Comparison of ENCODE assay signal across 8 cellular contexts in the genomic region with DNA sequence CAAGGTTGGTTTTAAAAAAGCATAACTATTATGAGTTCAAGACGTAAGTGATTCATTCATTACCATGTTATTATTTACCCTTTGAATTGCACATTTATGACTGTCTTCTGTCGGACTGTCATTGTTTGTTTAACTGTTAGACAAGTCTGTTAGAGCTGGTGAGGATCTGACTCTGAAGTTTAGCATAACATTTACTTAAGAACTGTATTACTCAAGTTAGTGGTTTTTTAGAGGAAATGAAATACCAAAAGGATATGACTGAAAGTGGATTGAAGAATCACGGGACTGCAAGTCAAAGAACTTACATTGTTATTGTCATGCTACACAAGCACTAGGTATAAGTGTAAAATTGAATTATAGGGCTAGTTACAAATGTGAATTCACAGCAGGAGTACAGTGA. TPM values are rescaled to one million over a fixed set of nuclear protein-coding genes. Genes with fewer than 3 reads are reported as not detected.
DNase-seq lines count a peak whose midpoint lies in the region; ATAC-seq and TF ChIP-seq lines count a peak whose summit lies in the region.

No MANE protein-coding gene starts in this region.

- H3K4me1 ChIP-seq in BLaER1 treated with 17β-estradiol and CSF1 and Interleukin-3, amounts not matched to agents 10 nM and 100 nM: peaks cover 54 to 77% (median 66%) of the 10 kb centered on the region in 10 experiments
- peaks cover 25 to 30% of the 10 kb centered on the region in 2 donors for H3K4me1 ChIP-seq in naive thymus-derived CD4-positive, alpha-beta T cell (ENCODE audit: control insufficient read depth in 2 of 2, insufficient read depth in 2 of 2, low read length in 2 of 2)

- no peaks in the 10 kb centered on the region for H3K27me3 ChIP-seq in BLaER1 treated with 17β-estradiol and CSF1 and Interleukin-3, amounts not matched to agents 10 nM and 100 nM
- no peaks in the 10 kb centered on the region for H3K27me3 ChIP-seq in naive thymus-derived CD4-positive, alpha-beta T cell (ENCODE audit: control insufficient read depth in 2 of 2, insufficient read depth in 2 of 2, low read length in 2 of 2)
- peaks cover 9% of the 10 kb centered on the region for H3K27me3 ChIP-seq in H7 (ENCODE audit: control insufficient read depth, insufficient read depth, low read length)

- H3K9me3 Mint-ChIP-seq in activated naive CD8-positive, alpha-beta T cell treated with anti-CD3 and anti-CD28 coated beads, Interleukin-2, amount 50 U/mL, for 24 hours: no peaks in the 10 kb centered on the region
- H3K9me3 Mint-ChIP-seq in naive thymus-derived CD4-positive, alpha-beta T cell: no peaks in the 10 kb centered on the region

- POLR2A ChIA-PET in naive thymus-derived CD4-positive, alpha-beta T cell (lab: Charles Lee): interaction anchor here (0.7 to 4.4 kb wide), 10 partner anchors 10 to 508 kb away, joined by 3 to 25 read pairs (median 6); partner anchors contain the start of gene ZNF32

- H3K9ac ChIP-seq in BLaER1 treated with 17β-estradiol and CSF1 and Interleukin-3, amounts not matched to agents 10 nM and 100 nM: peak overlapping the region; percentile 95 to 99 (median 98); a peak in 21 of 22 replicates

- peaks cover 0 to 16% (median 2%) of the 10 kb centered on the region in 11 experiments; a peak in 9 of 22 replicates for H3K36me3 ChIP-seq in BLaER1 treated with 17β-estradiol and CSF1 and Interleukin-3, amounts not matched to agents 10 nM and 100 nM
- peaks cover 0 to 3% (median 0%) of the 10 kb centered on the region in 3 experiments for H3K36me3 ChIP-seq in naive thymus-derived CD4-positive, alpha-beta T cell (ENCODE audit: control insufficient read depth in 2 of 3, insufficient read depth in 3 of 3, low read length in 3 of 3)
- H3K36me3 ChIP-seq in H7 (replicated peaks; ENCODE audit: control insufficient read depth, insufficient read depth, low read length): no peaks in the 10 kb centered on the region

- CTCF ChIA-PET in naive thymus-derived CD4-positive, alpha-beta T cell (lab: Charles Lee): interaction anchor here (0.8 to 0.9 kb wide), 2 partner anchors 29 to 61 kb away, joined by 3 to 4 read pairs; no protein-coding TSS in a partner anchor

- no peaks in the 10 kb centered on the region for H3K27me3 Mint-ChIP-seq in activated naive CD8-positive, alpha-beta T cell treated with anti-CD3 and anti-CD28 coated beads, Interleukin-2, amount 50 U/mL, for 24 hours
- H3K27me3 Mint-ChIP-seq in naive thymus-derived CD4-positive, alpha-beta T cell: peaks cover 0 to 2% (median 0%) of the 10 kb centered on the region in 5 donors

- H3K4me3 ChIP-seq in BLaER1 treated with 17β-estradiol and CSF1 and Interleukin-3, amounts not matched to agents 10 nM and 100 nM: peak overlapping the region; percentile 85 to 98 (median 91); a peak in 18 of 20 replicates
- no peak overlapping the region for H3K4me3 ChIP-seq in naive thymus-derived CD4-positive, alpha-beta T cell (ENCODE audit: low read length)
- no peak overlapping the region for H3K4me3 ChIP-seq in H7 (ENCODE audit: insufficient read depth, low read depth, low read length)

- DNase-seq in GM20000 (ENCODE audit: low spot score): peak; percentile 76
- no peak for DNase-seq in activated naive CD8-positive, alpha-beta T cell treated with anti-CD3 and anti-CD28 coated beads, Interleukin-2, amount 50 U/mL, for 24 hours
- DNase-seq in naive thymus-derived CD4-positive, alpha-beta T cell: peak in 7 of 9 donors; percentile 36 to 79 (median 71)
- DNase-seq in posterior vena cava (ENCODE audit: low spot score): no peak
- DNase-seq in cardiac septum (ENCODE audit: low spot score): no peak
- no peak for DNase-seq in H7

- ATAC-seq in HG03565 (IDR thresholded peaks at IDR 0.05; ENCODE audit: unreplicated experiment): peak; percentile 59
- ATAC-seq in activated naive CD8-positive, alpha-beta T cell treated with anti-CD3 and anti-CD28 coated beads, Interleukin-2, amount 50 U/mL, for 24 hours: peak; percentile 50
- ATAC-seq in naive thymus-derived CD4-positive, alpha-beta T cell: peak; percentile 53

- TF ChIP-seq CTCF in GM20000 (IDR thresholded peaks at IDR 0.05; ENCODE audit: extremely low read depth, missing control alignments): no peak

- H3K4me3 Mint-ChIP-seq in activated naive CD8-positive, alpha-beta T cell treated with anti-CD3 and anti-CD28 coated beads, Interleukin-2, amount 50 U/mL, for 24 hours: peak overlapping the region; percentile 99
- H3K4me3 Mint-ChIP-seq in naive thymus-derived CD4-positive, alpha-beta T cell: peak overlapping the region; percentile 46 to 99 (median 96)

- peak overlapping the region; percentile 89 to 98 (median 97) for H3K4me2 ChIP-seq in BLaER1 treated with 17β-estradiol and CSF1 and Interleukin-3, amounts not matched to agents 10 nM and 100 nM

- H3K36me3 Mint-ChIP-seq in activated naive CD8-positive, alpha-beta T cell treated with anti-CD3 and anti-CD28 coated beads, Interleukin-2, amount 50 U/mL, for 24 hours (ENCODE audit: low read depth): peaks cover 6% of the 10 kb centered on the region
- H3K36me3 Mint-ChIP-seq in naive thymus-derived CD4-positive, alpha-beta T cell: peaks cover 0 to 25% (median 4%) of the 10 kb centered on the region in 5 donors

- H3K9me3 ChIP-seq in BLaER1 treated with 17β-estradiol and CSF1 and Interleukin-3, amounts not matched to agents 10 nM and 100 nM (replicated peaks in 1 of 11): 0 out of 22 replicates have a peak, but pooled peaks cover 0 to under 1% (median 0%) of the 10 kb centered on the region in 11 experiments
- no peaks in the 10 kb centered on the region for H3K9me3 ChIP-seq in naive thymus-derived CD4-positive, alpha-beta T cell (ENCODE audit: control insufficient read depth in 2 of 3, low read length in 3 of 3)

- H3K4me1 Mint-ChIP-seq in activated naive CD8-positive, alpha-beta T cell treated with anti-CD3 and anti-CD28 coated beads, Interleukin-2, amount 50 U/mL, for 24 hours: peaks cover 75% of the 10 kb centered on the region
- H3K4me1 Mint-ChIP-seq in naive thymus-derived CD4-positive, alpha-beta T cell: peaks cover 55 to 88% (median 70%) of the 10 kb centered on the region in 7 donors

- intact Hi-C loops in naive thymus-derived CD4-positive, alpha-beta T cell (cut with micrococcal nuclease): loop anchor here (1.0 to 2.0 kb wide), 3 partner anchors 20 to 358 kb away; partner anchors contain the start of gene BMS1 (in 1 of the 2)
- intact Hi-C loops in posterior vena cava (cut with DNase I) (no loop called here), cardiac septum (cut with DNase I) (no loop called here)

- H3K27ac Mint-ChIP-seq in activated naive CD8-positive, alpha-beta T cell treated with anti-CD3 and anti-CD28 coated beads, Interleukin-2, amount 50 U/mL, for 24 hours: peak overlapping the region; percentile 91
- peak overlapping the region; percentile 82 to 100 (median 97) for H3K27ac Mint-ChIP-seq in naive thymus-derived CD4-positive, alpha-beta T cell

- peak overlapping the region; percentile 94 to 99 (median 97) for H3K27ac ChIP-seq in BLaER1 treated with 17β-estradiol and CSF1 and Interleukin-3, amounts not matched to agents 10 nM and 100 nM
- H3K27ac ChIP-seq in naive thymus-derived CD4-positive, alpha-beta T cell (ENCODE audit: low read depth, low read length): peak overlapping the region; percentile 93

- peaks cover 25 to 61% (median 39%) of the 10 kb centered on the region in 11 experiments; a peak in 21 of 22 replicates for H4K20me1 ChIP-seq in BLaER1 treated with 17β-estradiol and CSF1 and Interleukin-3, amounts not matched to agents 10 nM and 100 nM

RNA-seq across cellular contexts. Expression of gene CSGALNACT2, which starts 2.2 kb away (rescaled TPM):
- total RNA-seq in naive thymus-derived CD4-positive, alpha-beta T cell: 10 to 100 TPM; 47.3 to 57.5 (median 52.3) TPM
- 10 to 100 TPM; 19.0 to 23.0 TPM for polyA plus RNA-seq in naive thymus-derived CD4-positive, alpha-beta T cell
- 10 to 100 TPM; 31.1 to 31.8 TPM for total RNA-seq in posterior vena cava
- 14.2 TPM for total RNA-seq in cardiac septum
- 1.2 and 2.8 TPM in 2 replicates for total RNA-seq in H7 (2014; rRNA removed; shearing (Covaris generic))

Comparison
In these comparisons a context has a peak if more than half of its experiments do, and no peak if none do; other contexts are left out.
1. H3K4me3 ChIP-seq: peak in BLaER1 treated with 17β-estradiol and CSF1 and Interleukin-3, amounts not matched to agents 10 nM and 100 nM (10 of 10); none in naive thymus-derived CD4-positive, alpha-beta T cell (single experiment) and H7 (single experiment).
2. DNase-seq: peak in GM20000 (single experiment) and naive thymus-derived CD4-positive, alpha-beta T cell (7 of 9); none in activated naive CD8-positive, alpha-beta T cell treated with anti-CD3 and anti-CD28 coated beads, Interleukin-2, amount 50 U/mL, for 24 hours (single experiment), posterior vena cava (single experiment), cardiac septum (single experiment) and H7 (single experiment).
3. intact Hi-C loops: an anchor here in naive thymus-derived CD4-positive, alpha-beta T cell (1.0 to 2.0 kb wide); none called in posterior vena cava and cardiac septum.
4. Peak in every context shown above with its lines, with median percentiles within 50 percentile points of each other: ATAC-seq.